ENCODE assay signal across 1 cellular context in the genomic region with DNA sequence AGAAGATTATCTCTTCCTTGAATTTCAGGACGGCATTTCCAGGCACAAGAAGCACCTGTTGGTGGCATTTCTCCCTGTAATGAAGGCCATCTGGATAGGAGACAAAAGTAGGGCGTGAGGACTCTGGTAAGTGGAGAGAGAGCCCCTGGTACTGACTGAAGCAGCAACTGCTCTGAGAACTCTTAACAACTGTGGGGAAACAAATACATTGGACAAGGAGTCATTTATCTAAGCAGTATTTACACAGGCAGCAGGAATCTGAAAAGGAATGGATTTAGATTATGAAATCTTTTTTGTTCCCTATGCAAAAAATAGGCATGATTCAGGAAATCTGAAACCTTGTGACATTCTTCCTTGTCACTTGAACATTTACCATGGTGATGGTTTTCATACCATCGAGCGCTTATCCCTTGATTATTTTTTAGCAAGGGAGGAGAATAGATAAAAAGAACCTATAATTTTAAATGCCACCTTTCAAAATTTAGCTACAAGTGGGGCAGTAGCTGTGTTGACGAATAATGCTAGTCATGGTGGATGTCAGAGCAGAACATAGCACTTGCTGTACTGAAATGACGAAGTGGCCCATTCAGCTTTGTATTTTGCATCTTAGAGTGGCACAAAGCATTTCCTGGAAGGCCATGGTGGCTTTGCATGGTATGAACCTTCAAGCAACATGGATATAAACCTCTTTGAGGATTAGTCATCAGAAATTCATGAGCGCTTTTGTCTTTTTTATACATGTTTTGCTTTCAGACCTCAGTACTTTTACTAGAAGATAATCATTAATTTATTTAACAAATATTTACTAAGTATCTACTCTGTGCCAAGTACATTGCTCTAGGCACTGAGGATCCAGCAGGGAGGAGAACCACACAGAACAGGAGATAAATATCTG.
TF ChIP-seq lines count a peak whose summit lies in the region.

No MANE protein-coding gene starts in this region.

TF ChIP-seq in GM12878, 131 proteins besides CTCF, POLR2A, EP300 and RAD21:
- no peak for TF ChIP-seq GATAD2B (conservative IDR thresholded peaks at IDR 0.05; ENCODE audit: low read depth)
- no peak for TF ChIP-seq RELA (IDR thresholded peaks at IDR 0.05; ENCODE audit: borderline replicate concordance, partially characterized antibody)
